1 cellular context compared by ENCODE assay signal in the genomic region with DNA sequence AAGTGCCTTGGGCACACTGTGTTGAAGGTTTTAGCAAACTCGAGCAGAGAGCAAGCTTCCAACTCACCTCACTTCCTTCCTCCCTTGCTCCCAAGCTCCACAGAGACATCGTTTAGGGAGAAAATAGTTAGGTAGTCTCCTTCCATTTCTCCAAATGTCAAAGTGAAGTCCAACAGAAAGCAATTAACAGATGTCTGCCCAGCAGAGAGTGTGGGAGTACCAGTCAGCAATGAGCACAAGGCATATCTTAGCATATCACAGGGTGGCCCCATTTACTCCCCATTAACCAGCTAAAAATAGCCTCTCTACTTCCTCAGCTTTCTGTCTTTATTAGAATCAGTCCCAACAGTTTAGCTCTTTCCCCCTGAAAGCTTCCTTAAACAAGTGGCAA.
TF ChIP-seq lines count a peak whose summit lies in the region.

No MANE protein-coding gene starts in this region.

TF ChIP-seq in WTC11, 78 proteins besides CTCF, POLR2A, EP300 and RAD21 (continued from another document):
- TF ChIP-seq, protein P1, sequence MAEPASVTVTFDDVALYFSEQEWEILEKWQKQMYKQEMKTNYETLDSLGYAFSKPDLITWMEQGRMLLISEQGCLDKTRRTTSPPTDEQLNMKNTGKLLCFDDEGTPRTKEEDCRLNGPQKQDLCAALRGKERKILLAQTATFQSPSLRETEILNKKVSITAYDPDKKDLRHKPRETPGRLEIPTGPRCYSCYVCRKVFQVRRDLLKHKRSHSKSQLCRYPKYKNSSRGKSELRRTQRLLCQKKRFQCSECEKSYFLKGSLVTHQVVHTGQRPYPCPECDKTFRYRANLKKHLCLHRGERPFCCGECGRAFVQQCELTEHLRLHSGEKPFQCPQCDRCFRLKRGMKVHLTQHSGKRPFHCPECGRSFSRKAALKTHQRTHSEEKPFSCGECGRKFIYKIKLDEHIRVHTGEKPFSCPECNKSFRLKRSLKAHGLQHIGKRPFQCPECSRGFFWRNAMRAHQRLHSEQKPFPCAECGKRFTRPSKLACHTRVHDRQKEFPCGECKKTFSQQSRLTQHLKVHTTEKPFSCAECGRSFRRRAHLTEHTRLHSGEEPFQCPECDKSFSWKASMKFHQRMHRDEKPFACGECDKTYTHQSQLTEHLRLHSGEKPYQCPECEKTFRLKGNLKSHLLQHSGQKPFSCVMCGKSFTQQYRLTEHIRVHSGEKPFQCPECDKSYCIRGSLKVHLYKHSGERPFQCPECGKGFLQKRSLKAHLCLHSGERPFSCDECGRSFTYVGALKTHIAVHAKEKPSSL (CRISPR knock-in tag; conservative IDR thresholded peaks at IDR 0.05), result no peak
- TF ChIP-seq TEAD1 (CRISPR knock-in tag; IDR thresholded peaks at IDR 0.05), result no peak
- TF ChIP-seq MYBL2 (CRISPR knock-in tag; IDR thresholded peaks at IDR 0.05), result no peak
- TF ChIP-seq ZNF138 (CRISPR knock-in tag; conservative IDR thresholded peaks at IDR 0.05), result no peak
- TF ChIP-seq, protein P2, sequence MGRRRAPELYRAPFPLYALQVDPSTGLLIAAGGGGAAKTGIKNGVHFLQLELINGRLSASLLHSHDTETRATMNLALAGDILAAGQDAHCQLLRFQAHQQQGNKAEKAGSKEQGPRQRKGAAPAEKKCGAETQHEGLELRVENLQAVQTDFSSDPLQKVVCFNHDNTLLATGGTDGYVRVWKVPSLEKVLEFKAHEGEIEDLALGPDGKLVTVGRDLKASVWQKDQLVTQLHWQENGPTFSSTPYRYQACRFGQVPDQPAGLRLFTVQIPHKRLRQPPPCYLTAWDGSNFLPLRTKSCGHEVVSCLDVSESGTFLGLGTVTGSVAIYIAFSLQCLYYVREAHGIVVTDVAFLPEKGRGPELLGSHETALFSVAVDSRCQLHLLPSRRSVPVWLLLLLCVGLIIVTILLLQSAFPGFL (CRISPR knock-in tag; IDR thresholded peaks at IDR 0.05; ENCODE audit: borderline replicate concordance), result no peak
